13 cellular contexts compared by ENCODE assay signal in the genomic region with DNA sequence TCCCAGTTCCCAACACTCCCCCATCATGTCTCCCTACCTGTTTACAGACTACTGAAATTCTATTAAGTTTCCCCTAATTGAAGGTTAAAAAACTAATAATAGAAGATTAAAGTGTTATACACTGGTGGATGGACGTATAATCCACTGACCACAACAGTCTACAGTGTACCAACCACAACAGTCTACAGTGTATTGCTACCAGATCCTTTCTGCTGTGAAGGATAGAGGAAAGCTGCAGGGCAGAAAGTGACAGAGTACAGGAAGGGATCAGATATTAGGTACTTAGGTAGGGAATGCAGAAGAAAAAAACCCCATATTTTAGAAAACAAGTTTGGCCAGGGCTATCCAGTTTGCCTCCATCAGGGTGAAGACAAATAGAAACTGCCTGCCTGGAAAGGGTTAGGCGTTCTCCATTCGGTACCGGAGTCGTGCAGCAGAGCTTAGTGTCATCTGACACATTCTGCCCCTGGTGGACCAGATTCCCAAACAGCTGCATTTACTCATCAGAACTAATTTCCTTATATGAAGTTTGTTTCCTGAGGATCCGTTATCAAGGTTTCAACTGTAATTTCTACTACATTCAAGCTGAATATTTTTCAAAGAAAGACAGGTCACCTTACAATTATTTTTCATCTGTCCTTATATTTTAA. TPM values are rescaled to one million over a fixed set of nuclear protein-coding genes. Genes with fewer than 3 reads are reported as not detected.
DNase-seq lines count a peak whose midpoint lies in the region; ATAC-seq, FAIRE-seq and TF ChIP-seq lines count a peak whose summit lies in the region.
"Had no signal": no experiment of that assay in that cellular context is flagged by ENCODE, and none has a peak within 500 bp of the region (broad histone marks: within the 10 kb centered on the region; RNA-seq: fewer than 3 reads in every experiment).

No MANE protein-coding gene starts in this region.

- in situ Hi-C loops in HepG2 (cut with HindIII; ENCODE audit: extremely low pct_ligation_motif_present, low pct_unique_long_range_greater_than_20kb), result no loop called here

- H3K36me3 ChIP-seq in right lobe of liver, result no peaks in the 10 kb centered on the region
- H3K36me3 ChIP-seq in HepG2 (replicated peaks in 1 of 2; ENCODE audit: control insufficient read depth in 1 of 2, insufficient read depth in 2 of 2, low read length in 2 of 2), result no peaks in the 10 kb centered on the region
- H3K36me3 ChIP-seq in mesenchymal stem cell (ENCODE audit: control insufficient read depth in 1 of 2, insufficient read depth in 2 of 2, low read depth in 1 of 2, low read length in 2 of 2), result peaks cover 6 to 37% of the 10 kb centered on the region in 2 experiments
- H3K36me3 ChIP-seq: breast epithelium had no signal

- H3K4me3 ChIP-seq in right lobe of liver (no peak overlapping the region), HepG2 (replicated peaks in 1 of 3; ENCODE audit: insufficient read depth in 1 of 3, low read depth in 2 of 3, low read length in 3 of 3) (no peak overlapping the region), mesenchymal stem cell (ENCODE audit: insufficient read depth in 1 of 2, low read depth in 1 of 2, low read length in 2 of 2) (peak overlapping the region in 1 of 2 experiments; percentile 54)
- H3K4me3 ChIP-seq: breast epithelium had no signal

- H3K9me3 ChIP-seq in right lobe of liver (no peaks in the 10 kb centered on the region), HepG2 (ENCODE audit: low read length) (no peaks in the 10 kb centered on the region), mesenchymal stem cell (ENCODE audit: control insufficient read depth, low read length) (no peaks in the 10 kb centered on the region)
- H3K9me3 ChIP-seq: breast epithelium had no signal

- no peaks in the 10 kb centered on the region for H3K4me1 ChIP-seq in right lobe of liver
- H3K4me1 ChIP-seq in HepG2 (ENCODE audit: insufficient read depth, low read length), result no peaks in the 10 kb centered on the region
- H3K4me1 ChIP-seq in mesenchymal stem cell (ENCODE audit: control insufficient read depth, insufficient read depth, low read depth, low read length), result no peaks in the 10 kb centered on the region
- H3K4me1 ChIP-seq: breast epithelium had no signal

- no peak overlapping the region for H2AFZ ChIP-seq in HepG2 (ENCODE audit: low read length)
- no peak overlapping the region for H2AFZ ChIP-seq in mesenchymal stem cell (ENCODE audit: low read depth, low read length)

- H3K23ac ChIP-seq in mesenchymal stem cell (ENCODE audit: low read length in 2 of 2), result no peak overlapping the region

- no peak overlapping the region for H2AK5ac ChIP-seq in mesenchymal stem cell (ENCODE audit: low read length, severe bottlenecking)

- TF ChIP-seq EP300 in HepG2 (IDR thresholded peaks at IDR 0.05; ENCODE audit: low read depth in 2 of 2, low read length in 2 of 2), result no peak
- no peak for TF ChIP-seq EP300 in HepG2 (CRISPR knock-in tag; IDR thresholded peaks at IDR 0.05; ENCODE audit: borderline replicate concordance)

- no peak for TF ChIP-seq CTCF in right lobe of liver (IDR thresholded peaks at IDR 0.05)
- no peak for TF ChIP-seq CTCF in HepG2 (CRISPR knock-in tag; IDR thresholded peaks at IDR 0.05)

- no peaks in the 10 kb centered on the region for H3K79me2 ChIP-seq in HepG2 (ENCODE audit: insufficient read depth, low read length)

- POLR2A ChIA-PET in HepG2 (lab: Yijun Ruan, JAX), result no interaction called here

- H3K9ac ChIP-seq in HepG2 (ENCODE audit: insufficient read depth, low read depth, low read length) (no peak overlapping the region), mesenchymal stem cell (ENCODE audit: low read length) (peak overlapping the region; percentile 51)

- BruUV-seq in HepG2 (replicated peaks; lab: Mats Ljungman, UMichigan), result no TSS peak

- intact Hi-C loops in right lobe of liver (cut with DNase I) (no loop called here), HepG2 (cut with micrococcal nuclease; ENCODE audit: unreplicated experiment) (no loop called here)

- DNase-seq in right lobe of liver, result no peak
- no peak for DNase-seq in HepG2 (ENCODE audit: low spot score)
- DNase-seq in fibroblast of gingiva (ENCODE audit: low read depth), result peak; percentile 32
- peak; percentile 55 for DNase-seq in mesenchymal stem cell
- DNase-seq in T1000 (lab: John Stamatoyannopoulos, UW), result no peak
- no peak for DNase-seq in NCI-H526 treated with DMSO at 0.1 percent for 48 hours (lab: John Stamatoyannopoulos, UW)
- no peak for DNase-seq in NCI-H345 treated with DMSO at 0.1 percent for 48 hours (lab: John Stamatoyannopoulos, UW; ENCODE audit: unreplicated experiment)
- DNase-seq in NCI-H1436 (lab: John Stamatoyannopoulos, UW), result no peak
- DNase-seq: ACHN; NK-92 treated with Interleukin-12 subunit alpha and Interleukin-12 subunit beta, amount 100 ng/mL, for 24 hours; stimulated activated CD4-positive, alpha-beta T cell treated with anti-CD3 and anti-CD28 coated beads, Interleukin-4, amount 100 ng/mL, for 1 hour; T-helper 2 cell had no signal

- H3K79me1 ChIP-seq in mesenchymal stem cell (replicated peaks; ENCODE audit: low read length, poor library complexity, severe bottlenecking), result peaks cover 16% of the 10 kb centered on the region

- no peak for FAIRE-seq in HepG2 (lab: Jason Lieb, UNC)

- H2BK5ac ChIP-seq in mesenchymal stem cell (ENCODE audit: low read depth, low read length, poor library complexity, severe bottlenecking), result no peak overlapping the region

- WGBS in right lobe of liver (ENCODE audit: insufficient coverage, low coverage, low lambda C conversion rate, missing lambda C conversion rate), result 69% methylated on average over 6 of the region's 6 CpGs
- 93% methylated on average over 6 of the region's 6 CpGs for WGBS in HepG2 (ENCODE audit: low lambda C conversion rate)
- WGBS in mesenchymal stem cell, result 64% methylated on average over 5 of the region's 6 CpGs

- CTCF ChIA-PET in HepG2 (lab: Yijun Ruan, JAX; ENCODE audit: low intra/inter-chr PET ratio, low total read pairs), result no interaction called here

- H4K8ac ChIP-seq in mesenchymal stem cell (ENCODE audit: low read length), result no peak overlapping the region

- no peak overlapping the region for H2BK12ac ChIP-seq in mesenchymal stem cell (ENCODE audit: low read length in 2 of 2)

- no peak overlapping the region for H3K18ac ChIP-seq in mesenchymal stem cell (ENCODE audit: low read depth in 1 of 2, low read length in 2 of 2)

- H3K4me2 ChIP-seq in HepG2 (ENCODE audit: low read depth, low read length), result no peak overlapping the region
- H3K4me2 ChIP-seq in mesenchymal stem cell (ENCODE audit: low read length, poor library complexity, severe bottlenecking), result no peak overlapping the region

- H4K91ac ChIP-seq in mesenchymal stem cell (ENCODE audit: low read length), result no peak overlapping the region

- H3K27ac ChIP-seq in right lobe of liver (no peak overlapping the region), HepG2 (ENCODE audit: extremely low read length, insufficient read depth, low read length) (no peak overlapping the region), mesenchymal stem cell (ENCODE audit: low read length, poor library complexity, severe bottlenecking) (no peak overlapping the region)
- H3K27ac ChIP-seq: breast epithelium had no signal

- no peak overlapping the region for H2BK15ac ChIP-seq in mesenchymal stem cell (ENCODE audit: low read depth, poor library complexity, severe bottlenecking)

- TF ChIP-seq RAD21 in HepG2 (CRISPR knock-in tag; IDR thresholded peaks at IDR 0.05), result no peak

- H4K20me1 ChIP-seq in HepG2 (ENCODE audit: insufficient read depth, low read length), result no peaks in the 10 kb centered on the region

- no peak overlapping the region for H3K4ac ChIP-seq in mesenchymal stem cell (ENCODE audit: low read depth in 1 of 2, low read length in 2 of 2)

- no peak overlapping the region for H3K14ac ChIP-seq in mesenchymal stem cell (ENCODE audit: low read length in 2 of 2)

- H3K27me3 ChIP-seq in right lobe of liver, result no peaks in the 10 kb centered on the region
- no peaks in the 10 kb centered on the region for H3K27me3 ChIP-seq in HepG2 (ENCODE audit: control insufficient read depth in 1 of 2, insufficient read depth in 2 of 2, low read length in 2 of 2)
- no peaks in the 10 kb centered on the region for H3K27me3 ChIP-seq in mesenchymal stem cell (ENCODE audit: control insufficient read depth in 1 of 2, insufficient read depth in 1 of 2, low read length in 2 of 2)
- H3K27me3 ChIP-seq: breast epithelium had no signal

- ATAC-seq in right lobe of liver (peak in 3 of 4 donors; percentile 32 to 56 (median 52)), HepG2 (no peak)

- H2BK120ac ChIP-seq in mesenchymal stem cell (ENCODE audit: low read depth, low read length), result no peak overlapping the region

- TF ChIP-seq POLR2A in right lobe of liver (IDR thresholded peaks at IDR 0.05), result no peak
- no peak for TF ChIP-seq POLR2A in HepG2 (IDR thresholded peaks at IDR 0.05; ENCODE audit: insufficient read depth in 1 of 2, low read depth in 2 of 2, low read length in 2 of 2)

TF ChIP-seq in HepG2, 621 proteins besides CTCF, POLR2A, EP300 and RAD21:
- TF ChIP-seq ZNF296 (CRISPR knock-in tag; conservative IDR thresholded peaks at IDR 0.05) (no peak), XBP1 (CRISPR knock-in tag; IDR thresholded peaks at IDR 0.05) (no peak)

RNA-seq across cellular contexts. Expression of a gene that starts 49.9 kb away (rescaled TPM):
- total RNA-seq in right lobe of liver, result 10 to 100 TPM in 3 of 6 experiments, 1 to 10 TPM in 3; 3.3 to 14.2 (median 10.2) TPM
- total RNA-seq in HepG2 (2016; rRNA removed; fragmentation: Illumina TruSeq; extraction: Trizol), result 1.9 and 2.6 TPM in 2 replicates
- total RNA-seq in HepG2 (2016; cell fraction: cytosol; rRNA removed; fragmentation: Illumina TruSeq; extraction: Trizol; ENCODE audit: low read depth), result 1.4 and 2.0 TPM in 2 replicates
- 2.4 and 3.0 TPM in 2 replicates for total RNA-seq in HepG2 (2016; cell fraction: insoluble cytoplasmic fraction; rRNA removed; fragmentation: Illumina TruSeq; extraction: Trizol)
- 0.93 and 1.1 TPM in 2 replicates for total RNA-seq in HepG2 (2016; cell fraction: membrane; rRNA removed; fragmentation: Illumina TruSeq; extraction: Trizol)
- 2.5 and 4.1 TPM in 2 replicates for total RNA-seq in HepG2 (2016; cell fraction: nucleus; rRNA removed; fragmentation: Illumina TruSeq; extraction: Trizol)
- 5.4 and 6.3 TPM in 2 replicates for polyA plus RNA-seq in HepG2 (2011; rRNA removed)
- 4.0 and 4.2 TPM in 2 replicates for polyA plus RNA-seq in HepG2 (2011; cell fraction: cytosol; rRNA removed)
- 21.1 and 21.4 TPM in 2 replicates for polyA plus RNA-seq in HepG2 (2011; cell fraction: nucleus; rRNA removed)
- 6.5 and 7.0 TPM in 2 replicates for polyA plus RNA-seq in HepG2 (2012)
- 0.11 and 0.31 TPM in 2 replicates for polyA plus RNA-seq in HepG2 (2016; cell fraction: cytosol; fragmentation: Illumina TruSeq; extraction: Trizol; ENCODE audit: low read depth)
- 1.3 and 1.4 TPM in 2 replicates for polyA plus RNA-seq in HepG2 (2016; cell fraction: insoluble cytoplasmic fraction; fragmentation: Illumina TruSeq; extraction: Trizol; ENCODE audit: low read depth)
- 0.61 and 1.3 TPM in 2 replicates for polyA plus RNA-seq in HepG2 (2016; cell fraction: membrane; fragmentation: Illumina TruSeq; extraction: Trizol; ENCODE audit: low read depth)
- 3.3 TPM in 2 replicates for polyA plus RNA-seq in HepG2 (2016; cell fraction: nucleus; fragmentation: Illumina TruSeq; extraction: Trizol; ENCODE audit: insufficient read depth, low read depth)
- 7.1 and 25.2 TPM in 2 replicates for polyA minus RNA-seq in HepG2 (2011; rRNA and poly(A)+ RNA removed; ENCODE audit: low replicate concordance)
- 2.5 and 3.4 TPM in 2 replicates for polyA minus RNA-seq in HepG2 (2011; cell fraction: cytosol; rRNA and poly(A)+ RNA removed)
- 18.7 and 20.8 TPM in 2 replicates for polyA minus RNA-seq in HepG2 (2011; cell fraction: nucleus; rRNA and poly(A)+ RNA removed)
- 31.0 TPM for polyA plus RNA-seq in mesenchymal stem cell (2013, experiment 1 of 2)
- 28.9 TPM for polyA plus RNA-seq in mesenchymal stem cell (2013, experiment 2 of 2)

Comparison
In these comparisons a context has a peak if more than half of its experiments do, and no peak if none do; other contexts are left out.
1. DNase-seq: peak in fibroblast of gingiva (single experiment) and mesenchymal stem cell (single experiment); none in right lobe of liver (0 of 3), HepG2 (single experiment), T1000 (single experiment), NCI-H526 treated with DMSO at 0.1 percent for 48 hours (single experiment), NCI-H345 treated with DMSO at 0.1 percent for 48 hours (single experiment) and NCI-H1436 (single experiment).